ENCODE assay signal across 8 cellular contexts in the genomic region with DNA sequence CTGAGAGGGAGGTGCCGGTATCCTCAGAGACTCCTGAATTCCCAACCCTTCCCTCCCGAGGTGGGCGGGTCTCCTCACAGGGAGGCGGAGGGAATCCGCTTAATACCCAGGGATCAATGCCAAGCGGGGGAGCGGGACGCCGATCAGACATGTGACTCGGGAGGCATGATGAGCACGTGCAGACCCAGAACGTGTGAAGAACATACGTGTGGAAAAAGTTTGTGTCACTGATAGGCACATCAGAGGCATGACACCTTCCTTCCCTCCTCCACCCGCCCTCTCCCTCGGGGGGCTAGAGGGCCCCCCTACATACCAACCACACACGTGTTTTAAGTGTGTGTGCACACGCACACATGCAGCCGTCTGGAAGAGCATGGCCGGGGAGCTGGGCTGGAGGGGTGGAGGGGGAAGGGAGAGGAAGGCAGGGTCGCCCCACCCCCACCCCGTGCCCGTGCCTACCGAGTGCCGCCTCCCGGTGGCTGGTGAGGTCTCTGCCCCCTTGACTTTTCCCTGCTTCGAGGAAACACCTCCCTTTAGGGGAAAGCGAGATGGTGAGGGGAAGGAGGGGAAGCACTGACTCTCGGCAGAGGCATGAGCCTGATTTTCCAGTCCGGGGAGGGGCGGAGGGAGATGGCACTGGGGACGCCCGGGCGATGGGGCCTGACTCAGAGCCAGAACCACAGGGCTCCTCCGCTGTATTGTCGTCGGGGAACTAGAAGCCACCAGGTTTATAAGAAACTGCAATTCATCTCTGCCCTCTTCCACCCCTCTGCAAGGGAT. TPM values are rescaled to one million over a fixed set of nuclear protein-coding genes. Genes with fewer than 3 reads are reported as not detected.
A peak's percentile ranks its signal among the peaks of the same experiment; 100 is the strongest.
DNase-seq lines count a peak whose midpoint lies in the region; ATAC-seq and TF ChIP-seq lines count a peak whose summit lies in the region.

No MANE protein-coding gene starts in this region.

- H3K27me3 ChIP-seq in lower lobe of right lung (ENCODE audit: low read depth) (peaks cover 63% of the 10 kb centered on the region), stomach smooth muscle (ENCODE audit: control insufficient read depth in 1 of 2, insufficient read depth in 2 of 2, low read length in 2 of 2) (peaks cover 55 to 56% of the 10 kb centered on the region in 2 donors), stomach (peaks cover 14 to 93% (median 44%) of the 10 kb centered on the region in 3 donors)

- intact Hi-C loops in lower lobe of right lung (cut with DNase I): no loop called here
- intact Hi-C loops in head of caudate nucleus (cut with DNase I): no loop called here
- intact Hi-C loops in stomach (cut with DNase I; ENCODE audit: low total_unique reads): no loop called here

- ATAC-seq in GM21447 (IDR thresholded peaks at IDR 0.05; ENCODE audit: unreplicated experiment): peak; percentile 20
- peak; percentile 23 to 33 for ATAC-seq in lower lobe of right lung

- H3K27ac ChIP-seq in lower lobe of right lung (no peak overlapping the region), stomach smooth muscle (ENCODE audit: low read length) (no peak overlapping the region), stomach (no peak overlapping the region)

- no peak for TF ChIP-seq EP300 in stomach (IDR thresholded peaks at IDR 0.05)

- no peak for TF ChIP-seq POLR2A in stomach (IDR thresholded peaks at IDR 0.05)

- WGBS in stomach, 5 donors: 7 to 12% (median 9%) methylated on average over 33 to 36 of the region's 36 CpGs

- TF ChIP-seq CTCF in lower lobe of right lung (IDR thresholded peaks at IDR 0.05): no peak
- TF ChIP-seq CTCF in stomach (IDR thresholded peaks at IDR 0.05): no peak

- no peak overlapping the region for H3K4me3 ChIP-seq in lower lobe of right lung
- H3K4me3 ChIP-seq in stomach smooth muscle (ENCODE audit: low read length in 2 of 2): peak overlapping the region; percentile 15 to 16
- H3K4me3 ChIP-seq in stomach: no peak overlapping the region

- peak; percentile 35 for DNase-seq in NOMO-1 treated with dmso at 0.1 percent for 144 hours (lab: John Stamatoyannopoulos, UW; ENCODE audit: unreplicated experiment)
- DNase-seq in activated T-cell treated with anti-CD3 and anti-CD28 coated beads, Interleukin-2, amount 50 U/mL, for 48 hours: peak; percentile 98
- no peak for DNase-seq in lower lobe of right lung
- DNase-seq in head of caudate nucleus: no peak
- DNase-seq in stomach: no peak
- DNase-seq in middle frontal gyrus (ENCODE audit: extremely low spot score, low spot score): no peak

- H3K4me1 ChIP-seq in lower lobe of right lung (peaks cover 14% of the 10 kb centered on the region), stomach smooth muscle (ENCODE audit: control insufficient read depth, insufficient read depth, low read length) (peaks cover 7% of the 10 kb centered on the region), stomach (peaks cover 5 to 25% (median 15%) of the 10 kb centered on the region in 4 donors)

- no peak overlapping the region for H3K9ac ChIP-seq in stomach smooth muscle (ENCODE audit: low read length in 2 of 2)

- no peaks in the 10 kb centered on the region for H3K36me3 ChIP-seq in lower lobe of right lung
- no peaks in the 10 kb centered on the region for H3K36me3 ChIP-seq in stomach smooth muscle (ENCODE audit: control insufficient read depth in 2 of 2, insufficient read depth in 2 of 2, low read length in 2 of 2)
- no peaks in the 10 kb centered on the region for H3K36me3 ChIP-seq in stomach

- H3K9me3 ChIP-seq in lower lobe of right lung (no peaks in the 10 kb centered on the region), stomach smooth muscle (ENCODE audit: control insufficient read depth in 2 of 2, low read length in 2 of 2) (no peaks in the 10 kb centered on the region), stomach (no peaks in the 10 kb centered on the region)

RNA-seq across cellular contexts. Expression of gene TBX21, which starts 12.1 kb away (rescaled TPM):
- total RNA-seq in lower lobe of right lung (3.6 TPM), stomach (under 1 TPM in 2 of 5 donors, not detected in 3; 0.29 to 0.55 TPM)
- under 1 TPM; 0.10 to 0.92 (median 0.31) TPM for polyA plus RNA-seq in stomach

RNA-seq across cellular contexts. Expression of gene TBKBP1, which starts 27.0 kb away (rescaled TPM):
- total RNA-seq in lower lobe of right lung: 8.3 TPM
- 10 to 100 TPM in 1 of 5 donors, 1 to 10 TPM in 4; 2.9 to 14.3 (median 6.7) TPM for total RNA-seq in stomach
- 10 to 100 TPM in 1 of 3 donors, 1 to 10 TPM in 2; 5.4 to 11.5 (median 5.8) TPM for polyA plus RNA-seq in stomach

Comparison
In these comparisons a context has a peak if more than half of its experiments do, and no peak if none do; other contexts are left out.
1. DNase-seq: peak in NOMO-1 treated with dmso at 0.1 percent for 144 hours (single experiment) and activated T-cell treated with anti-CD3 and anti-CD28 coated beads, Interleukin-2, amount 50 U/mL, for 48 hours (2 of 2); none in lower lobe of right lung (single experiment), head of caudate nucleus (0 of 42), stomach (single experiment) and middle frontal gyrus (single experiment).
2. H3K4me3 ChIP-seq: peak in stomach smooth muscle (2 of 2); none in lower lobe of right lung (single experiment) and stomach (0 of 4).